ENCODE assay signal across 1 cellular context in the genomic region with DNA sequence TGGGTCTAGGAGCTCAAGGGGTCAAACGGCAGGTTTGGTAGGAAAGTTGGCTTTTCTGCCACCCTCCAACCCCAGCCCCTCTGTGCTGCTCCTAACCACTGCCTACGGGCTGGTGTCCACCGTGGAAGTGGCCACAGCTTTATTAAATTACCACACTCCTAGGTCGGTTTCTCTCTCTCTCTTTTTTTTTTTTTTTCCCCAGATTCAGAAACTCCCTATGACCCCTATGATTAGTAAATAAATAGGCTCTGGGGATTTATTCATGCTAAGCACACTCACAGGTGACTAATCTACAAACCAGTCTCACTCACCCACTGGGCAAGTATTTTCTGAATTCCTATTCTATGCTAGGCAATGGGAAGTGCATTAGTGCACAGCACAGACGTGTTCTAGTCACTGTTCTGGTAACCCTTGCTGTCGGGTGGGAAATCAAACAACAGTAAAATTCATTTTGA.
TF ChIP-seq lines count a peak whose summit lies in the region.

No MANE protein-coding gene starts in this region.

TF ChIP-seq in IMR-90, 13 proteins besides CTCF, POLR2A, EP300 and RAD21:
- peak; percentile 83 for TF ChIP-seq FOS (IDR thresholded peaks at IDR 0.05; ENCODE audit: low read depth, low read length)
- TF ChIP-seq CEBPB (IDR thresholded peaks at IDR 0.05; ENCODE audit: low read depth, low read length) = 0 out of 2 replicates have a peak, but pooled peaks have one; percentile 10
- 0 out of 2 replicates have a peak, but pooled peaks have one; percentile 59 for TF ChIP-seq BHLHE40 (IDR thresholded peaks at IDR 0.05; ENCODE audit: low read depth, low read length)
- no peak for TF ChIP-seq MXI1 (IDR thresholded peaks at IDR 0.05; ENCODE audit: borderline replicate concordance, low read depth, low read length)
